ENCODE assay signal across 8 cellular contexts in the genomic region with DNA sequence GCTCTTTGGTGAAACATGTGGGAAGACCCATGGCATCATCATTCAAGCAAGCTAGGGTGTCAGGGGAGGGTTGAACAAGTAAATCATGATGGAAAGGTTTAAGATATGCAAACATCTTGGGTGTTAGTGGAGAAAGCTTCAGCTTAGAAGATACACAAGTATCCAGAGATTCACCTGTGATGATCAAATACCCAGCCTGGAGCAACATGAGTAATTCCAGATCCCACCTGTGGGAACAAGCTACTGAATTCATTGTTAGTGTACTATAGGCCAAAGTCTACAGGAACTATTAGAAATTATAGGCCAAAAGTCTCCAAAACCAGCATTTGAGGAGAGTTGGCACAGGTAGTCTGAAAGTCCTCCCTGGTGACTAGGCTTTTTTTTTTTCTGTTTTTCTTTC.
"Had no signal": no experiment of that assay in that cellular context is flagged by ENCODE, and none has a peak within 500 bp of the region (broad histone marks: within the 10 kb centered on the region; RNA-seq: fewer than 3 reads in every experiment).

No MANE protein-coding gene starts in this region.

- H3K4me3 ChIP-seq: GM23338, K562 had no signal

- DNase-seq: H9, HCEC 1CT, IMR-90 had no signal

- ATAC-seq: GM23338, K562 had no signal

- H3K4me3 Mint-ChIP-seq: GM23338, H9 had no signal

- H3K27ac Mint-ChIP-seq: GM23338, H9 had no signal

- H3K9me3 Mint-ChIP-seq: GM23338, H9 had no signal

- H3K4me1 Mint-ChIP-seq: GM23338, H9 had no signal

- FAIRE-seq: H1, H54, HTR-8/SVneo, K562 had no signal
